ENCODE assay signal across 14 cellular contexts in genomic region chrX:138858438-138858837, GRCh38.
DNase-seq lines count a peak whose midpoint lies in the region; TF ChIP-seq lines count a peak whose summit lies in the region.
"Had no signal": no experiment of that assay in that cellular context is flagged by ENCODE, and none has a peak within 500 bp of the region (broad histone marks: within the 10 kb centered on the region; RNA-seq: fewer than 3 reads in every experiment).

No MANE protein-coding gene starts in this region.

- no peaks in the 10 kb centered on the region for H3K36me3 ChIP-seq in ectodermal cell (ENCODE audit: control insufficient read depth, insufficient read depth, low read length)
- H3K36me3 ChIP-seq in spleen = no peaks in the 10 kb centered on the region
- H3K36me3 ChIP-seq: suprapubic skin had no signal

- POLR2A ChIA-PET in activated CD4-positive, alpha-beta T cell treated with anti-CD3 and anti-CD28 coated beads, Interleukin-2, amount 10 ng/mL, durations not matched to agents 7 days and 5 days (lab: Charles Lee) = no interaction called here

- no peaks in the 10 kb centered on the region for H3K36me3 Mint-ChIP-seq in activated CD4-positive, alpha-beta T cell treated with anti-CD3 and anti-CD28 coated beads, Interleukin-2, amount 10 ng/mL, durations not matched to agents 24 days and 14 days (ENCODE audit: low read depth)
- H3K36me3 Mint-ChIP-seq in activated CD4-positive, alpha-beta T cell treated with anti-CD3 and anti-CD28 coated beads, Interleukin-2, amount 10 ng/mL, durations not matched to agents 7 days and 5 days (ENCODE audit: low read depth) = no peaks in the 10 kb centered on the region

- DNase-seq in activated CD4-positive, alpha-beta T cell treated with anti-CD3 and anti-CD28 coated beads, Interleukin-2, amount 10 ng/mL, durations not matched to agents 24 days and 14 days = no peak
- DNase-seq in activated CD4-positive, alpha-beta T cell treated with anti-CD3 and anti-CD28 coated beads, Interleukin-2, amount 10 ng/mL, durations not matched to agents 7 days and 5 days = no peak
- DNase-seq in NOMO-1 treated with DMSO at 0.1 percent for 48 hours (lab: John Stamatoyannopoulos, UW; ENCODE audit: unreplicated experiment) (peak; percentile 79), renal cortical epithelial cell (ENCODE audit: low read depth) (peak; percentile 84), NCI-H1417 treated with DMSO at 0.1 percent for 48 hours (lab: John Stamatoyannopoulos, UW) (no peak), NCI-H446 (lab: John Stamatoyannopoulos, UW) (no peak), spleen (no peak)
- DNase-seq: cerebellar nuclear complex, NCI-H2171, posterior cingulate gyrus had no signal

- peaks cover 1% of the 10 kb centered on the region for H3K4me1 Mint-ChIP-seq in activated CD4-positive, alpha-beta T cell treated with anti-CD3 and anti-CD28 coated beads, Interleukin-2, amount 10 ng/mL, durations not matched to agents 24 days and 14 days
- no peaks in the 10 kb centered on the region for H3K4me1 Mint-ChIP-seq in activated CD4-positive, alpha-beta T cell treated with anti-CD3 and anti-CD28 coated beads, Interleukin-2, amount 10 ng/mL, durations not matched to agents 7 days and 5 days

- CTCF ChIA-PET in activated CD4-positive, alpha-beta T cell treated with anti-CD3 and anti-CD28 coated beads, Interleukin-2, amount 10 ng/mL, durations not matched to agents 7 days and 5 days (lab: Charles Lee) = interaction anchor here (0.6 kb wide), 1 partner anchor 110 kb away, joined by 3 read pairs; no protein-coding TSS in a partner anchor

- intact Hi-C loops in activated CD4-positive, alpha-beta T cell treated with anti-CD3 and anti-CD28 coated beads, Interleukin-2, amount 10 ng/mL, durations not matched to agents 24 days and 14 days (cut with micrococcal nuclease) = no loop called here
- intact Hi-C loops in spleen (cut with DNase I; ENCODE audit: low total_unique reads) = no loop called here

- H3K27ac ChIP-seq in ectodermal cell (ENCODE audit: insufficient read depth, low read depth, low read length, poor library complexity, severe bottlenecking) = peak overlapping the region; percentile 26
- no peak overlapping the region for H3K27ac ChIP-seq in spleen
- H3K27ac ChIP-seq: A549, suprapubic skin had no signal

- WGBS in ectodermal cell, 2 experiments = 66 to 100% methylated on average over 1 to 3 of the region's 4 CpGs
- 28 to 45% (median 39%) methylated on average over 4 of the region's 4 CpGs for WGBS in spleen, 5 donors

- no peak for TF ChIP-seq CTCF in spleen (IDR thresholded peaks at IDR 0.05 in 8 of 11, conservative IDR thresholded peaks at IDR 0.05 in 3 of 11)

- no peak overlapping the region for H3K4me3 Mint-ChIP-seq in activated CD4-positive, alpha-beta T cell treated with anti-CD3 and anti-CD28 coated beads, Interleukin-2, amount 10 ng/mL, durations not matched to agents 24 days and 14 days
- no peak overlapping the region for H3K4me3 Mint-ChIP-seq in activated CD4-positive, alpha-beta T cell treated with anti-CD3 and anti-CD28 coated beads, Interleukin-2, amount 10 ng/mL, durations not matched to agents 7 days and 5 days

- H3K9me3 Mint-ChIP-seq in activated CD4-positive, alpha-beta T cell treated with anti-CD3 and anti-CD28 coated beads, Interleukin-2, amount 10 ng/mL, durations not matched to agents 24 days and 14 days = no peaks in the 10 kb centered on the region
- no peaks in the 10 kb centered on the region for H3K9me3 Mint-ChIP-seq in activated CD4-positive, alpha-beta T cell treated with anti-CD3 and anti-CD28 coated beads, Interleukin-2, amount 10 ng/mL, durations not matched to agents 7 days and 5 days

- H3K27me3 ChIP-seq in ectodermal cell (ENCODE audit: control insufficient read depth, insufficient read depth, low read length, poor library complexity, severe bottlenecking) (no peaks in the 10 kb centered on the region), spleen (replicated peaks in 1 of 7) (no peaks in the 10 kb centered on the region)
- H3K27me3 ChIP-seq: suprapubic skin had no signal

- H3K27me3 Mint-ChIP-seq in activated CD4-positive, alpha-beta T cell treated with anti-CD3 and anti-CD28 coated beads, Interleukin-2, amount 10 ng/mL, durations not matched to agents 24 days and 14 days = no peaks in the 10 kb centered on the region
- no peaks in the 10 kb centered on the region for H3K27me3 Mint-ChIP-seq in activated CD4-positive, alpha-beta T cell treated with anti-CD3 and anti-CD28 coated beads, Interleukin-2, amount 10 ng/mL, durations not matched to agents 7 days and 5 days

- H3K4me3 ChIP-seq in ectodermal cell (ENCODE audit: insufficient read depth, low read depth, low read length) (no peak overlapping the region), spleen (no peak overlapping the region)
- H3K4me3 ChIP-seq: A549, lung, suprapubic skin had no signal

- no peaks in the 10 kb centered on the region for H3K4me1 ChIP-seq in ectodermal cell (ENCODE audit: control insufficient read depth, insufficient read depth, low read length)
- no peaks in the 10 kb centered on the region for H3K4me1 ChIP-seq in spleen
- H3K4me1 ChIP-seq: A549, suprapubic skin had no signal

- H3K27ac Mint-ChIP-seq in activated CD4-positive, alpha-beta T cell treated with anti-CD3 and anti-CD28 coated beads, Interleukin-2, amount 10 ng/mL, durations not matched to agents 24 days and 14 days = peak overlapping the region; percentile 25
- H3K27ac Mint-ChIP-seq in activated CD4-positive, alpha-beta T cell treated with anti-CD3 and anti-CD28 coated beads, Interleukin-2, amount 10 ng/mL, durations not matched to agents 7 days and 5 days = no peak overlapping the region

- no peak for TF ChIP-seq POLR2A in spleen (IDR thresholded peaks at IDR 0.05)

- H3K9me3 ChIP-seq in ectodermal cell (ENCODE audit: control insufficient read depth, low read length) = no peaks in the 10 kb centered on the region
- H3K9me3 ChIP-seq in spleen = no peaks in the 10 kb centered on the region
- H3K9me3 ChIP-seq: A549, suprapubic skin had no signal

Comparison
In these comparisons a context has a peak if more than half of its experiments do, and no peak if none do; other contexts are left out.
1. DNase-seq: peak in NOMO-1 treated with DMSO at 0.1 percent for 48 hours (single experiment) and renal cortical epithelial cell (single experiment); none in activated CD4-positive, alpha-beta T cell treated with anti-CD3 and anti-CD28 coated beads, Interleukin-2, amount 10 ng/mL, durations not matched to agents 24 days and 14 days (single experiment), activated CD4-positive, alpha-beta T cell treated with anti-CD3 and anti-CD28 coated beads, Interleukin-2, amount 10 ng/mL, durations not matched to agents 7 days and 5 days (single experiment), NCI-H1417 treated with DMSO at 0.1 percent for 48 hours (single experiment), NCI-H446 (0 of 2) and spleen (single experiment).